ENCODE assay signal across 6 cellular contexts in the genomic region with DNA sequence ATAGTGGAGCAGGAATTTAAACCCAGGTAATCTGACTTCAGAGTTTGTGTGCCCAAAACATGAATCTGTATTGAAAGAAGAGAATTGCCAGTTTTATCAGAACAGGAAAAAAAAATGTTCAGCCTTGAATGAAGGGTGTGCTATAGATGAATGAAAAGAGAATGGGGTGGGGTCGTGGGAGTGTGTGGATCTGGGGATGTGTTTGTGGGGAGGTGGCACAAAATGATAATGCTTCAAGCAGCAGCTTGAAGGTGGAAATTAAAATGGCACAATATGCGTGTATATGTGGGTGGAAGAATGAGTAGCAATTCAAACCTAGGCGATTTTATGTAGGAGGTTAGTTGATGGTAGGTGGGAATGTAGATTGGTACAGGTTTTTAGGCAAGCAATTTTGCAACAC.
"Had no signal": no experiment of that assay in that cellular context is flagged by ENCODE, and none has a peak within 500 bp of the region (broad histone marks: within the 10 kb centered on the region; RNA-seq: fewer than 3 reads in every experiment).

No MANE protein-coding gene starts in this region.

- DNase-seq: GM23248, GOT3, H7, H9, HCEC 1CT, HFFc6 had no signal
